In genomic region chr7:16841681-16842080, GRCh38 we compare ENCODE assay signal across 26 cellular contexts. TPM values are rescaled to one million over a fixed set of nuclear protein-coding genes. Genes with fewer than 3 reads are reported as not detected.
A peak's percentile ranks its signal among the peaks of the same experiment; 100 is the strongest.
DNase-seq lines count a peak whose midpoint lies in the region; ATAC-seq, FAIRE-seq and TF ChIP-seq lines count a peak whose summit lies in the region.
"Had no signal": no experiment of that assay in that cellular context is flagged by ENCODE, and none has a peak within 500 bp of the region (broad histone marks: within the 10 kb centered on the region; RNA-seq: fewer than 3 reads in every experiment).

No MANE protein-coding gene starts in this region.

- intact Hi-C loops in K562 (cut with micrococcal nuclease) = no loop called here
- intact Hi-C loops in lower leg skin (cut with DNase I; ENCODE audit: low total_unique reads) = no loop called here

- no peaks in the 10 kb centered on the region for H3K4me1 ChIP-seq in K562 (replicated peaks in 1 of 2; ENCODE audit: control insufficient read depth in 2 of 2, insufficient read depth in 2 of 2, low read length in 2 of 2)
- peaks cover 11% of the 10 kb centered on the region for H3K4me1 ChIP-seq in smooth muscle cell (ENCODE audit: low read depth)
- H3K4me1 ChIP-seq: uterus had no signal

- FAIRE-seq in HTR-8/SVneo (lab: Jason Lieb, UNC) (peak; percentile 36), K562 (lab: Jason Lieb, UNC) (peak; percentile 19)
- FAIRE-seq: colon had no signal

- H3K27me3 ChIP-seq in K562 (ENCODE audit: control insufficient read depth in 2 of 2, insufficient read depth in 2 of 2, low read length in 2 of 2) = peaks cover 0 to 5% of the 10 kb centered on the region in 2 experiments; a peak in 2 of 5 replicates
- no peaks in the 10 kb centered on the region for H3K27me3 ChIP-seq in smooth muscle cell (ENCODE audit: low read depth)
- H3K27me3 ChIP-seq in WERI-Rb-1 (ENCODE audit: insufficient read depth, low read depth, severe bottlenecking) = no peaks in the 10 kb centered on the region
- H3K27me3 ChIP-seq: body of pancreas, heart right ventricle, ovary, uterus had no signal

- no peak overlapping the region for H3K27ac ChIP-seq in K562 (ENCODE audit: extremely low read depth, low read depth, low read length)
- peak overlapping the region; percentile 82 for H3K27ac ChIP-seq in smooth muscle cell (ENCODE audit: low read depth)
- H3K27ac ChIP-seq in WERI-Rb-1 = no peak overlapping the region
- H3K27ac ChIP-seq: body of pancreas, heart right ventricle, ovary, uterus had no signal

- H3K9me1 ChIP-seq in K562 (ENCODE audit: control insufficient read depth, insufficient read depth, low read length) = no peaks in the 10 kb centered on the region

- H3K4me2 ChIP-seq in K562 (ENCODE audit: insufficient read depth, low read length) (no peak overlapping the region), smooth muscle cell (peak overlapping the region; percentile 64)

- no peaks in the 10 kb centered on the region for H3F3A ChIP-seq in smooth muscle cell (ENCODE audit: low read depth)

- peak overlapping the region; percentile 9; the same call in 1 of the 2 replicates for H2AFZ ChIP-seq in K562 (ENCODE audit: low read depth, low read length)
- H2AFZ ChIP-seq in smooth muscle cell (ENCODE audit: low read depth) = peak overlapping the region; percentile 52

- no peak for DNase-seq in HTR-8/SVneo (ENCODE audit: insufficient read length, low spot score)
- no peak for DNase-seq in K562 (ENCODE audit: extremely low read depth in 1 of 4, low spot score in 3 of 4)
- DNase-seq in glomerular visceral epithelial cell (ENCODE audit: extremely low spot score) = peak; percentile 2
- DNase-seq in smooth muscle cell (lab: John Stamatoyannopoulos, UW; ENCODE audit: unreplicated experiment) = no peak
- DNase-seq in WERI-Rb-1 = no peak
- DNase-seq in lower leg skin (ENCODE audit: low spot score in 2 of 2) = no peak
- no peak for DNase-seq in stimulated activated naive CD8-positive, alpha-beta T cell treated with anti-CD3 and anti-CD28 coated beads, Interleukin-15, Interleukin-2, amounts not matched to agents 100 U/mL and 50 U/mL, for 24 hours
- DNase-seq: activated CD4-positive, alpha-beta T cell treated with anti-CD3 and anti-CD28 coated beads, Interleukin-2, amount 50 U/mL, for 48 hours; activated CD4-positive, CD25-positive, alpha-beta regulatory T cell; body of pancreas; CD4-positive, alpha-beta T cell; heart right ventricle; HFFc6; natural killer cell; NCI-H1417; NCI-H446; NCI-H82; ovary; stimulated activated CD4-positive, alpha-beta T cell treated with anti-CD3 and anti-CD28 coated beads, Interleukin-4, amount 100 ng/mL, for 24 hours; stimulated activated naive B cell treated with anti-CD40 and anti-IgM and Interleukin-4, amounts not matched to agents 10 μg/mL and 1 μg/mL and 100 μg/mL, for 72 hours; T1000; uterus had no signal

- H3K9ac ChIP-seq in K562 (ENCODE audit: insufficient read depth in 1 of 2, low read depth in 2 of 2, low read length in 2 of 2) (no peak overlapping the region), smooth muscle cell (ENCODE audit: low read depth) (no peak overlapping the region)

- no peak for TF ChIP-seq RAD21 in K562 (CRISPR knock-in tag; conservative IDR thresholded peaks at IDR 0.05 in 1 of 2, IDR thresholded peaks at IDR 0.05 in 1 of 2)

- POLR2A ChIA-PET in K562 (lab: Yijun Ruan, JAX) = interaction anchor here (0.6 to 1.7 kb wide), 4 partner anchors 9 to 408 kb away, joined by 4 to 6 read pairs (median 4); no protein-coding TSS in a partner anchor

- H3K4me3 ChIP-seq in K562 (no peak overlapping the region), smooth muscle cell (no peak overlapping the region), WERI-Rb-1 (ENCODE audit: low read depth, low read length) (no peak overlapping the region), lower leg skin (ENCODE audit: low read depth, poor library complexity, severe bottlenecking) (no peak overlapping the region)
- H3K4me3 ChIP-seq: body of pancreas, heart right ventricle, ovary, uterus had no signal

- TF ChIP-seq CTCF in K562 (IDR thresholded peaks at IDR 0.05 in 2 of 3, conservative IDR thresholded peaks at IDR 0.05 in 1 of 3; ENCODE audit: insufficient read depth in 2 of 3, low read depth in 1 of 3, low read length in 3 of 3) (no peak), smooth muscle cell (IDR thresholded peaks at IDR 0.05; ENCODE audit: borderline replicate concordance, insufficient read depth, poor library complexity, severe bottlenecking) (no peak), WERI-Rb-1 (IDR thresholded peaks at IDR 0.05; ENCODE audit: low read depth, low read length) (no peak), lower leg skin (IDR thresholded peaks at IDR 0.05) (no peak)

- in situ Hi-C loops in K562 (cut with MboI) = no loop called here

- CTCF ChIA-PET in K562 (lab: Yijun Ruan, JAX; ENCODE audit: low intra/inter-chr PET ratio) = no interaction called here

- WGBS in K562 (ENCODE audit: insufficient coverage, low coverage, missing lambda C conversion rate) = 0% methylated on average over 4 of the region's 4 CpGs
- WGBS in smooth muscle cell (ENCODE audit: low lambda C conversion rate) = 21% methylated on average over 4 of the region's 4 CpGs
- 80 to 89% methylated on average over 4 of the region's 4 CpGs for WGBS in lower leg skin, 2 donors

- ATAC-seq in K562 = peak; percentile 28; the same call in 1 of the 3 replicates
- ATAC-seq in stimulated activated naive CD8-positive, alpha-beta T cell treated with anti-CD3 and anti-CD28 coated beads, Interleukin-15, Interleukin-2, amounts not matched to agents 100 U/mL and 50 U/mL, for 24 hours = no peak
- ATAC-seq: body of pancreas; heart right ventricle; natural killer cell; stimulated activated naive B cell treated with anti-CD40 and anti-IgM and Interleukin-4, amounts not matched to agents 10 μg/mL and 1 μg/mL and 100 μg/mL, for 72 hours had no signal

- TF ChIP-seq POLR2A in K562 (conservative IDR thresholded peaks at IDR 0.05) (no peak), lower leg skin (IDR thresholded peaks at IDR 0.05) (no peak)

- H3K36me3 ChIP-seq in K562 (ENCODE audit: control insufficient read depth, insufficient read depth, low read length) = no peaks in the 10 kb centered on the region
- H3K36me3 ChIP-seq in smooth muscle cell (ENCODE audit: low read depth) = no peaks in the 10 kb centered on the region
- no peaks in the 10 kb centered on the region for H3K36me3 ChIP-seq in WERI-Rb-1
- H3K36me3 ChIP-seq: heart right ventricle, ovary, uterus had no signal

- H3K79me2 ChIP-seq in K562 (ENCODE audit: control insufficient read depth, insufficient read depth, low read length) (no peaks in the 10 kb centered on the region), smooth muscle cell (ENCODE audit: low read depth) (no peaks in the 10 kb centered on the region)

- TF ChIP-seq EP300 in K562 (IDR thresholded peaks at IDR 0.05; ENCODE audit: low read length) = no peak

- BruUV-seq in K562 (replicated peaks; lab: Mats Ljungman, UMichigan) = no TSS peak

- H3K9me3 ChIP-seq in K562 (replicated peaks; ENCODE audit: control insufficient read depth, insufficient read depth, low read depth, low read length) (no peaks in the 10 kb centered on the region), smooth muscle cell (replicated peaks; ENCODE audit: low read depth) (no peaks in the 10 kb centered on the region), WERI-Rb-1 (ENCODE audit: severe bottlenecking) (no peaks in the 10 kb centered on the region)
- H3K9me3 ChIP-seq: body of pancreas, heart right ventricle, ovary, uterus had no signal

- H4K20me1 ChIP-seq in K562 (replicated peaks; ENCODE audit: control insufficient read depth, insufficient read depth, low read length) (no peaks in the 10 kb centered on the region), smooth muscle cell (ENCODE audit: low read depth) (no peaks in the 10 kb centered on the region)

RNA-seq across cellular contexts. Expression of gene AGR2, which starts 36.9 kb away (rescaled TPM):
- not detected in 2 replicates for total RNA-seq in K562 (2011; cell fraction: chromatin; rRNA removed; ENCODE audit: low replicate concordance)
- total RNA-seq in K562 (2011; cell fraction: nucleolus; rRNA removed) = not detected in 2 replicates
- total RNA-seq in K562 (2011; cell fraction: nucleoplasm; rRNA removed) = not detected in 2 replicates
- not detected in 2 replicates for total RNA-seq in K562 (2014; rRNA removed)
- not detected in 2 replicates for total RNA-seq in K562 (2014; rRNA removed; fragmentation: Illumina TruSeq; extraction: Trizol)
- total RNA-seq in K562 (2015; rRNA removed; fragmentation: Illumina TruSeq; extraction: Trizol) = not detected in 2 replicates
- total RNA-seq in K562 (2021) = 0.66 and 0.98 TPM in 2 replicates
- not detected in 2 replicates for polyA plus RNA-seq in K562 (2011; rRNA removed)
- 0.22 TPM in 1 of 2 replicates, not detected in the other for polyA plus RNA-seq in K562 (2011; cell fraction: cytosol; rRNA removed)
- polyA plus RNA-seq in K562 (2011; cell fraction: nucleus; rRNA removed) = not detected in 2 replicates
- not detected in 2 replicates for polyA plus RNA-seq in K562 (2012)
- polyA plus RNA-seq in K562 (2014; fragmentation: Illumina TruSeq; extraction: Trizol) = not detected in 2 replicates
- not detected for polyA plus RNA-seq in K562 (2014; fragmentation: Nextera tagmentation; extraction: Ambion mirVana)
- polyA plus RNA-seq in K562 (2014; rRNA removed) = not detected in 2 replicates
- not detected in 2 replicates for polyA minus RNA-seq in K562 (2011; rRNA and poly(A)+ RNA removed)
- not detected in 2 replicates for polyA minus RNA-seq in K562 (2011; cell fraction: cytosol; rRNA and poly(A)+ RNA removed)
- not detected in 2 replicates for polyA minus RNA-seq in K562 (2011; cell fraction: nucleus; rRNA and poly(A)+ RNA removed)
- 10.6 and 25.0 TPM in 2 replicates for total RNA-seq in smooth muscle cell
- 1.2 and 20.6 TPM in 2 replicates for polyA plus RNA-seq in smooth muscle cell
- total RNA-seq in lower leg skin = 10 to 100 TPM in 2 of 4 donors, 1 to 10 TPM in 1, under 1 TPM in 1; 0.80 to 12.6 (median 6.9) TPM
- total RNA-seq: activated T-helper 2 cell treated with anti-CD3 and anti-CD28 coated beads, Interferon-gamma antibody, Interleukin-2, Interleukin-4, amounts not matched to agents 10 μg/mL and 5 μg/mL and 100 μg/mL, durations not matched to agents 14 hours and 24 hours and 36 hours; CD4-positive, alpha-beta T cell; heart right ventricle; HFFc6; natural killer cell had no signal
- polyA plus RNA-seq: heart right ventricle had no signal

RNA-seq across cellular contexts. Expression of gene AGR3, which starts 40.1 kb away (rescaled TPM):
- total RNA-seq in K562 (2011; cell fraction: chromatin; rRNA removed; ENCODE audit: low replicate concordance) = not detected in 2 replicates
- total RNA-seq in K562 (2011; cell fraction: nucleolus; rRNA removed) = not detected in 2 replicates
- total RNA-seq in K562 (2011; cell fraction: nucleoplasm; rRNA removed) = not detected in 2 replicates
- total RNA-seq in K562 (2014; rRNA removed) = not detected in 2 replicates
- not detected in 2 replicates for total RNA-seq in K562 (2014; rRNA removed; fragmentation: Illumina TruSeq; extraction: Trizol)
- total RNA-seq in K562 (2015; rRNA removed; fragmentation: Illumina TruSeq; extraction: Trizol) = not detected in 2 replicates
- not detected in 2 replicates for total RNA-seq in K562 (2021)
- polyA plus RNA-seq in K562 (2011; rRNA removed) = not detected in 2 replicates
- not detected in 2 replicates for polyA plus RNA-seq in K562 (2011; cell fraction: cytosol; rRNA removed)
- not detected in 2 replicates for polyA plus RNA-seq in K562 (2011; cell fraction: nucleus; rRNA removed)
- polyA plus RNA-seq in K562 (2012) = not detected in 2 replicates
- polyA plus RNA-seq in K562 (2014; fragmentation: Illumina TruSeq; extraction: Trizol) = not detected in 2 replicates
- not detected for polyA plus RNA-seq in K562 (2014; fragmentation: Nextera tagmentation; extraction: Ambion mirVana)
- polyA plus RNA-seq in K562 (2014; rRNA removed) = not detected in 2 replicates
- polyA minus RNA-seq in K562 (2011; rRNA and poly(A)+ RNA removed) = not detected in 2 replicates
- polyA minus RNA-seq in K562 (2011; cell fraction: cytosol; rRNA and poly(A)+ RNA removed) = not detected in 2 replicates
- not detected in 2 replicates for polyA minus RNA-seq in K562 (2011; cell fraction: nucleus; rRNA and poly(A)+ RNA removed)
- not detected in 2 replicates for total RNA-seq in smooth muscle cell
- polyA plus RNA-seq in smooth muscle cell = not detected in 2 replicates
- total RNA-seq in lower leg skin = 1 to 10 TPM in 2 of 4 donors, not detected in 2; 2.0 to 2.2 TPM
- total RNA-seq: activated T-helper 2 cell treated with anti-CD3 and anti-CD28 coated beads, Interferon-gamma antibody, Interleukin-2, Interleukin-4, amounts not matched to agents 10 μg/mL and 5 μg/mL and 100 μg/mL, durations not matched to agents 14 hours and 24 hours and 36 hours; CD4-positive, alpha-beta T cell; heart right ventricle; HFFc6; MCF 10A; natural killer cell; temporal lobe had no signal
- polyA plus RNA-seq: heart right ventricle had no signal
